In the genomic region with DNA sequence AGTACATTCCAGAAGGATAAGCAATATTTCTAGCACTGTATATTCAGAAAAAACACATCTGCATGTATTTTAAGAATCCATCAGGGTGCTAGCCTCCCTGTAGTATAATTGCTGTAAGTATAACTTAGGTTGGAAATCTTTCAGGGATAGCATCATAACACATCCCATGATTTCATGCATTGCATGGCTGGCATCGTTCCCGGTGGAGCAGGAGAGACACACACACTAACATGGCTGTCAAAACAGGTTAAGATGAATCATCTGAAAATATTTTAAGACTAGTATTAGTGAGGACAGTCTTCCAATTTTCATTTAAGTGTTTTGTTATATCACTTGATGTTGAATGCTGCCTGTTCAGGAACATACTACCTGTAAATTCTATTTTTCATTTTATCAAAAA, we compare ENCODE assay signal across 14 cellular contexts.
DNase-seq lines count a peak whose midpoint lies in the region; ATAC-seq and TF ChIP-seq lines count a peak whose summit lies in the region.
"Had no signal": no experiment of that assay in that cellular context is flagged by ENCODE, and none has a peak within 500 bp of the region (broad histone marks: within the 10 kb centered on the region; RNA-seq: fewer than 3 reads in every experiment).

No MANE protein-coding gene starts in this region.

- no peaks in the 10 kb centered on the region for H3K9me3 ChIP-seq in RWPE2 (ENCODE audit: severe bottlenecking)
- H3K9me3 ChIP-seq: right atrium auricular region, tibial artery had no signal

- peak; percentile 77 for ATAC-seq in RWPE2 (ENCODE audit: low read depth)
- ATAC-seq in HG03025 (IDR thresholded peaks at IDR 0.05; ENCODE audit: low FRiP score, unreplicated experiment), result no peak
- no peak for ATAC-seq in HG02885 (IDR thresholded peaks at IDR 0.05; ENCODE audit: poor library complexity, unreplicated experiment)
- ATAC-seq: activated naive CD4-positive, alpha-beta T cell treated with anti-CD3 and anti-CD28 coated beads, Interleukin-2, amount 50 U/mL, for 72 hours had no signal

- H3K36me3 ChIP-seq in RWPE2 (ENCODE audit: low read depth), result no peaks in the 10 kb centered on the region
- H3K36me3 ChIP-seq: right atrium auricular region, tibial artery had no signal

- no peaks in the 10 kb centered on the region for H3K4me1 ChIP-seq in RWPE2 (ENCODE audit: insufficient read depth, poor library complexity, severe bottlenecking)
- H3K4me1 ChIP-seq: right atrium auricular region, tibial artery had no signal

- no peak for TF ChIP-seq CTCF in HFF-Myc (IDR thresholded peaks at IDR 0.05; ENCODE audit: low read depth, low read length, missing control alignments)
- no peak for TF ChIP-seq CTCF in RWPE2 (IDR thresholded peaks at IDR 0.05; ENCODE audit: poor library complexity, severe bottlenecking)

- DNase-seq in HFF-Myc (ENCODE audit: extremely low read depth, low read depth), result peak; percentile 30
- DNase-seq in RWPE2 (ENCODE audit: low spot score), result peak; percentile 71
- peak; percentile 72 for DNase-seq in fibroblast of gingiva (ENCODE audit: low read depth)
- peak; percentile 91 for DNase-seq in skeletal muscle cell (ENCODE audit: low read depth)
- DNase-seq in NCI-H128 (lab: John Stamatoyannopoulos, UW; ENCODE audit: unreplicated experiment), result no peak
- DNase-seq in GM19240 (ENCODE audit: insufficient read length, low spot score), result no peak
- DNase-seq: DMS79 treated with DMSO at 0.1 percent for 48 hours, RPMI8226, T1000, tibial artery had no signal

- no peak overlapping the region for H3K27ac ChIP-seq in RWPE2 (ENCODE audit: poor library complexity, severe bottlenecking)
- H3K27ac ChIP-seq: right atrium auricular region, tibial artery had no signal

- H3K27me3 ChIP-seq in RWPE2 (ENCODE audit: insufficient read depth, poor library complexity, severe bottlenecking), result no peaks in the 10 kb centered on the region
- H3K27me3 ChIP-seq: right atrium auricular region, tibial artery had no signal

- H3K4me3 ChIP-seq in HFF-Myc (replicated peaks; ENCODE audit: low read depth, low read length) (no peak overlapping the region), RWPE2 (ENCODE audit: severe bottlenecking) (no peak overlapping the region), skeletal muscle cell (ENCODE audit: low read depth, low read length) (no peak overlapping the region)
- H3K4me3 ChIP-seq: right atrium auricular region, tibial artery had no signal

Comparison
In these comparisons a context has a peak if more than half of its experiments do, and no peak if none do; other contexts are left out.
1. DNase-seq: peak in HFF-Myc (single experiment), RWPE2 (single experiment), fibroblast of gingiva (single experiment) and skeletal muscle cell (single experiment); none in NCI-H128 (single experiment) and GM19240 (single experiment).